38 cellular contexts compared by ENCODE assay signal in the genomic region with DNA sequence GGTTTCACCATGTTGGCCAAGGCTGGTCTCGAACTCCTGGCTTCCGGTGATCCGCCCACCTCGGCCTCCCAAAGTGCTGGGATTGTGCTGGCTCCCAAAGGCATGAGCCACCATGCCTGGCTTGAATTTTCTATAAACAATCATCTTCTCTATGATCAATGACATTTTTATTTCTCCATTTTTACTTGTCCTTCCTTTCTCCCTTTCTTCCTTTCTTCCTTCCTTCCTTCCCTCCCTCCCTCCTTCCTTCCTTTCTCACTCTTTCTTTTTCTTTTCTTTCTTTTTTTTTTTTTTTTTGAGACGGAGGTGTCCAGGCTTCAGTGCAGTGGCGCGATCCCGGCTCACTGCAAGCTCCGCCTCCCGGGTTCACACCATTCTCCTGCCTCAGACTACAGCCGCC. TPM values are rescaled to one million over a fixed set of nuclear protein-coding genes. Genes with fewer than 3 reads are reported as not detected.
"Had no signal": no experiment of that assay in that cellular context is flagged by ENCODE, and none has a peak within 500 bp of the region (broad histone marks: within the 10 kb centered on the region; RNA-seq: fewer than 3 reads in every experiment).

No MANE protein-coding gene starts in this region.

- H3K4me3 ChIP-seq: MG63 had no signal

- H3K9me3 ChIP-seq: MG63 had no signal

- H3K27me3 ChIP-seq: MG63 had no signal

- DNase-seq: Kasumi-1, MG63, MM.1S, MV-4-11, NCI-H1048, NCI-H1092, NCI-H1092 treated with DMSO at 0.1 percent for 48 hours, NCI-H1105, NCI-H1105 treated with DMSO at 0.1 percent for 48 hours, NCI-H1417, NCI-H1417 treated with DMSO at 0.1 percent for 48 hours, NCI-H1436, NCI-H1436 treated with DMSO at 0.1 percent for 48 hours, NCI-H146, NCI-H1694, NCI-H1694 treated with DMSO at 0.1 percent for 48 hours, NCI-H187, NCI-H187 treated with DMSO at 0.1 percent for 48 hours, NCI-H1930, NCI-H2029, NCI-H2029 treated with DMSO at 0.1 percent for 48 hours, NCI-H2081, NCI-H2081 treated with DMSO at 0.1 percent for 48 hours, NCI-H2107, NCI-H2171, NCI-H2171 treated with DMSO at 0.1 percent for 48 hours, NCI-H2227 treated with DMSO at 0.1 percent for 48 hours, NCI-H226, NCI-H345, NCI-H446, NCI-H446 treated with DMSO at 0.1 percent for 48 hours, NCI-H510A, NCI-H510A treated with DMSO at 0.1 percent for 48 hours, NCI-H524, NCI-H524 treated with DMSO at 0.1 percent for 48 hours had no signal

RNA-seq across cellular contexts. Expression of a gene that starts 54.1 kb away (rescaled TPM):
- total RNA-seq: LHCN-M2, MCF 10A, NCI-H460 had no signal
